1 cellular context compared by ENCODE assay signal in genomic region chr14:77097689-77098469, GRCh38.
A peak's percentile ranks its signal among the peaks of the same experiment; 100 is the strongest.
TF ChIP-seq lines count a peak whose summit lies in the region.

TSS of gene CIPC (plus strand) at chr14:77098258. CDS start at chr14:77105709, 7,451 bp downstream.

TF ChIP-seq in HepG2, 621 proteins besides CTCF, POLR2A, EP300 and RAD21 (continued from another document and continues in another):
- peak; percentile 78 for TF ChIP-seq ZNF318 (CRISPR knock-in tag; IDR thresholded peaks at IDR 0.05)
- TF ChIP-seq NFIC (IDR thresholded peaks at IDR 0.05; ENCODE audit: low read length): no peak
- TF ChIP-seq MYNN (CRISPR knock-in tag; IDR thresholded peaks at IDR 0.05; ENCODE audit: low read depth): no peak
- no peak for TF ChIP-seq THAP8 (CRISPR knock-in tag; IDR thresholded peaks at IDR 0.05; ENCODE audit: borderline replicate concordance)
- peak; percentile 72 for TF ChIP-seq MED1 (CRISPR knock-in tag; IDR thresholded peaks at IDR 0.05)
- TF ChIP-seq TMF1 (CRISPR knock-in tag; IDR thresholded peaks at IDR 0.05; ENCODE audit: low read depth): no peak
- no peak; the same call in 1 of the 2 replicates for TF ChIP-seq TBX3 (IDR thresholded peaks at IDR 0.05; ENCODE audit: borderline replicate concordance)
- TF ChIP-seq ZNF572 (CRISPR knock-in tag; IDR thresholded peaks at IDR 0.05): no peak; the same call in 1 of the 2 replicates
- peak; percentile 70; the same call in 1 of the 2 replicates for TF ChIP-seq NR2C2 (CRISPR knock-in tag; IDR thresholded peaks at IDR 0.05; ENCODE audit: borderline replicate concordance)
- TF ChIP-seq MYPOP (CRISPR knock-in tag; IDR thresholded peaks at IDR 0.05): peak; percentile 45; the same call in 1 of the 2 replicates
- no peak; the same call in 1 of the 2 replicates for TF ChIP-seq BCL6 (CRISPR knock-in tag; IDR thresholded peaks at IDR 0.05)
- no peak for TF ChIP-seq ZNF382 (CRISPR knock-in tag; IDR thresholded peaks at IDR 0.05; ENCODE audit: borderline replicate concordance)
- no peak for TF ChIP-seq ARNT (IDR thresholded peaks at IDR 0.05)
- TF ChIP-seq HOXD1 (CRISPR knock-in tag; IDR thresholded peaks at IDR 0.05): no peak
- TF ChIP-seq ZNF34 (CRISPR knock-in tag; IDR thresholded peaks at IDR 0.05; ENCODE audit: borderline replicate concordance): no peak
- peak; percentile 88 for TF ChIP-seq ZBTB2 (CRISPR knock-in tag; IDR thresholded peaks at IDR 0.05; ENCODE audit: low read depth)
- TF ChIP-seq PBX3 (CRISPR knock-in tag; IDR thresholded peaks at IDR 0.05; ENCODE audit: borderline replicate concordance): no peak
- no peak for TF ChIP-seq ZNF160 (CRISPR knock-in tag; IDR thresholded peaks at IDR 0.05)
- TF ChIP-seq ZC3H4 (CRISPR knock-in tag; IDR thresholded peaks at IDR 0.05; ENCODE audit: borderline replicate concordance): no peak
- TF ChIP-seq SATB2 (CRISPR knock-in tag; IDR thresholded peaks at IDR 0.05): no peak
- TF ChIP-seq ZBTB7B (CRISPR knock-in tag; IDR thresholded peaks at IDR 0.05): peak; percentile 12; the same call in 1 of the 2 replicates
- no peak for TF ChIP-seq PRDM10 (CRISPR knock-in tag; IDR thresholded peaks at IDR 0.05; ENCODE audit: low read depth)
- TF ChIP-seq NBN (conservative IDR thresholded peaks at IDR 0.05): no peak
- peak; percentile 82; the same call in 1 of the 2 replicates for TF ChIP-seq ZNF446 (CRISPR knock-in tag; IDR thresholded peaks at IDR 0.05)
- peak; percentile 87 for TF ChIP-seq SP5 (CRISPR knock-in tag; IDR thresholded peaks at IDR 0.05; ENCODE audit: borderline replicate concordance, low read depth)
- TF ChIP-seq ZBTB44 (CRISPR knock-in tag; IDR thresholded peaks at IDR 0.05): no peak
- TF ChIP-seq ARNT2 (CRISPR knock-in tag; IDR thresholded peaks at IDR 0.05; ENCODE audit: low read depth): peak; percentile 47; the same call in 1 of the 2 replicates
- peak; percentile 92 for TF ChIP-seq THAP11 (CRISPR knock-in tag; IDR thresholded peaks at IDR 0.05)
- TF ChIP-seq SMAD3 (CRISPR knock-in tag; IDR thresholded peaks at IDR 0.05): peak; percentile 41; the same call in 1 of the 2 replicates
- peak; percentile 43; the same call in 1 of the 2 replicates for TF ChIP-seq ZMYM3 (CRISPR knock-in tag; IDR thresholded peaks at IDR 0.05)
- TF ChIP-seq ZBED4 (CRISPR knock-in tag; IDR thresholded peaks at IDR 0.05; ENCODE audit: borderline replicate concordance): no peak
- peak; percentile 86 for TF ChIP-seq MYC (CRISPR knock-in tag; IDR thresholded peaks at IDR 0.05; ENCODE audit: borderline replicate concordance)
- TF ChIP-seq ZNF329 (CRISPR knock-in tag; IDR thresholded peaks at IDR 0.05; ENCODE audit: low read depth): 0 out of 2 replicates have a peak, but pooled peaks have one; percentile 34
- peak; percentile 63 for TF ChIP-seq BORCS8-MEF2B (CRISPR knock-in tag; IDR thresholded peaks at IDR 0.05)
- no peak for TF ChIP-seq BRF2 (CRISPR knock-in tag; IDR thresholded peaks at IDR 0.05)
